In the genomic region with DNA sequence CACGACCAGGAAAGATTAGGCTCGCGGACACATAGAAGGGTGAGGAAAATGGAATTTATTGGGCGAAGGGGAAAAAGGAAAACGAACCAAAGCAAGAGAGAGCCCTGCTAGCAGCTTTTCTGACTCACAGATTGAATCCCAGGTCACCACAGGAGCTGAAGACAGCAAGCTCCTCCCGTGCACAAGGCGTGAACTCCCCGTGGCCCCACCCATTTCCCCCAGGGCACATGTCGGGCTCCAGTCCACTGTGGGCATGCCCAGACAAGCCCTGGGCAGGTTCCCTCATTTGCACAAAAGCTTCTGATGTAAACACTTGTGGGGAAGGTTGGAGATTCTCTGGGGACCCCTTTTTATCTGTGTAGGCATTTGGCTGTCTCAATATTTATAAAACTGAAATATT, we compare ENCODE assay signal across 9 cellular contexts.
DNase-seq lines count a peak whose midpoint lies in the region; ATAC-seq and TF ChIP-seq lines count a peak whose summit lies in the region.
"Had no signal": no experiment of that assay in that cellular context is flagged by ENCODE, and none has a peak within 500 bp of the region (broad histone marks: within the 10 kb centered on the region; RNA-seq: fewer than 3 reads in every experiment).

No MANE protein-coding gene starts in this region.

- H3K4me1 ChIP-seq in BE2C (peaks cover 26% of the 10 kb centered on the region), SJSA1 (replicated peaks) (peaks cover 27% of the 10 kb centered on the region)
- no peaks in the 10 kb centered on the region for H3K4me1 ChIP-seq in CD8-positive, alpha-beta T cell (ENCODE audit: insufficient read depth, low read length)

- TF ChIP-seq CTCF in BE2C (IDR thresholded peaks at IDR 0.05; ENCODE audit: low read depth, low read length) (no peak), foreskin fibroblast (IDR thresholded peaks at IDR 0.05; ENCODE audit: low read depth, low read length) (no peak)
- TF ChIP-seq CTCF in CD8-positive, alpha-beta T cell (IDR thresholded peaks at IDR 0.05): no peak

- ATAC-seq in GM19025 (IDR thresholded peaks at IDR 0.05; ENCODE audit: low read depth, unreplicated experiment): peak; percentile 82
- ATAC-seq in sciatic nerve: peak; percentile 90
- no peak for ATAC-seq in CD8-positive, alpha-beta T cell

- H3K4me3 ChIP-seq in BE2C (ENCODE audit: low read depth, low read length): peak overlapping the region; percentile 33
- no peak overlapping the region for H3K4me3 ChIP-seq in SJSA1
- H3K4me3 ChIP-seq in foreskin fibroblast (ENCODE audit: low read depth in 1 of 2, low read length in 2 of 2): no peak overlapping the region
- H3K4me3 ChIP-seq in CD8-positive, alpha-beta T cell (ENCODE audit: low read depth, low read length): no peak overlapping the region

- H3K9me3 Mint-ChIP-seq in CD8-positive, alpha-beta T cell: no peaks in the 10 kb centered on the region

- H3K36me3 ChIP-seq in BE2C (no peaks in the 10 kb centered on the region), SJSA1 (no peaks in the 10 kb centered on the region)
- no peaks in the 10 kb centered on the region for H3K36me3 ChIP-seq in CD8-positive, alpha-beta T cell (ENCODE audit: insufficient read depth, low read length)

- H3K9me3 ChIP-seq in BE2C (no peaks in the 10 kb centered on the region), SJSA1 (replicated peaks) (no peaks in the 10 kb centered on the region)
- H3K9me3 ChIP-seq in CD8-positive, alpha-beta T cell (ENCODE audit: low read length): no peaks in the 10 kb centered on the region

- no peak overlapping the region for H3K27ac Mint-ChIP-seq in CD8-positive, alpha-beta T cell

- H3K27me3 Mint-ChIP-seq in CD8-positive, alpha-beta T cell (ENCODE audit: low read depth): no peaks in the 10 kb centered on the region

- intact Hi-C loops in sciatic nerve (cut with DNase I): no loop called here
- intact Hi-C loops in CD8-positive, alpha-beta T cell (cut with DNase I, micrococcal nuclease): no loop called here

- POLR2A ChIA-PET in CD8-positive, alpha-beta T cell (lab: Charles Lee): no interaction called here

- H3K4me3 Mint-ChIP-seq in CD8-positive, alpha-beta T cell: no peak overlapping the region

- CTCF ChIA-PET in CD8-positive, alpha-beta T cell (lab: Charles Lee): no interaction called here

- H3K27me3 ChIP-seq in BE2C (no peaks in the 10 kb centered on the region), SJSA1 (replicated peaks) (no peaks in the 10 kb centered on the region)
- no peaks in the 10 kb centered on the region for H3K27me3 ChIP-seq in CD8-positive, alpha-beta T cell (ENCODE audit: insufficient read depth, low read length)

- H3K27ac ChIP-seq in SJSA1: no peak overlapping the region
- no peak overlapping the region for H3K27ac ChIP-seq in CD8-positive, alpha-beta T cell (ENCODE audit: low read depth, low read length)
- H3K27ac ChIP-seq: HL-60 had no signal

- no peaks in the 10 kb centered on the region for H3K36me3 Mint-ChIP-seq in CD8-positive, alpha-beta T cell

- H3K4me1 Mint-ChIP-seq in CD8-positive, alpha-beta T cell (ENCODE audit: low read depth): no peaks in the 10 kb centered on the region

- peak; percentile 94 for DNase-seq in BE2C
- DNase-seq in HS-5 (ENCODE audit: low read depth): peak; percentile 82
- peak; percentile 35 to 68 for DNase-seq in SJSA1 (ENCODE audit: low read depth in 1 of 2, low spot score in 2 of 2)
- peak; percentile 59 to 89 for DNase-seq in foreskin fibroblast
- DNase-seq in sciatic nerve (ENCODE audit: low spot score): peak; percentile 77
- DNase-seq in activated CD4-positive, CD25-positive, alpha-beta regulatory T cell treated with anti-CD3 and anti-CD28 coated beads, Interleukin-2, amount 50 U/mL, for 72 hours: no peak
- no peak for DNase-seq in CD8-positive, alpha-beta T cell

Comparison
In these comparisons a context has a peak if more than half of its experiments do, and no peak if none do; other contexts are left out.
1. DNase-seq: peak in BE2C (single experiment), HS-5 (single experiment), SJSA1 (2 of 2), foreskin fibroblast (2 of 2) and sciatic nerve (single experiment); none in activated CD4-positive, CD25-positive, alpha-beta regulatory T cell treated with anti-CD3 and anti-CD28 coated beads, Interleukin-2, amount 50 U/mL, for 72 hours (single experiment) and CD8-positive, alpha-beta T cell (0 of 7).